ENCODE assay signal across 15 cellular contexts in genomic region chr2:158060160-158060861, GRCh38. TPM values are rescaled to one million over a fixed set of nuclear protein-coding genes. Genes with fewer than 3 reads are reported as not detected.
DNase-seq lines count a peak whose midpoint lies in the region; TF ChIP-seq lines count a peak whose summit lies in the region.
"Had no signal": no experiment of that assay in that cellular context is flagged by ENCODE, and none has a peak within 500 bp of the region (broad histone marks: within the 10 kb centered on the region; RNA-seq: fewer than 3 reads in every experiment).

No MANE protein-coding gene starts in this region.

- H3K36me3 Mint-ChIP-seq in osteocyte (ENCODE audit: unreplicated experiment): no peaks in the 10 kb centered on the region
- H3K36me3 Mint-ChIP-seq: CD4-positive, CD25-positive, alpha-beta regulatory T cell; CD8-positive, alpha-beta memory T cell had no signal

- H3K4me1 Mint-ChIP-seq in osteocyte (ENCODE audit: unreplicated experiment): peaks cover 13% of the 10 kb centered on the region
- H3K4me1 Mint-ChIP-seq: CD4-positive, CD25-positive, alpha-beta regulatory T cell; CD8-positive, alpha-beta memory T cell; H9 had no signal

- peak overlapping the region in 4 of 5 donors; percentile 13 to 64 (median 46) for H3K27ac ChIP-seq in adrenal gland
- peak overlapping the region; percentile 74 for H3K27ac ChIP-seq in hepatocyte

- H3K9me3 ChIP-seq in adrenal gland (replicated peaks in 1 of 3) (no peaks in the 10 kb centered on the region), hepatocyte (ENCODE audit: low read depth) (no peaks in the 10 kb centered on the region)
- H3K9me3 ChIP-seq: BE2C, Caco-2 had no signal

- H3K27ac Mint-ChIP-seq in osteocyte (ENCODE audit: unreplicated experiment): peak overlapping the region; percentile 21
- H3K27ac Mint-ChIP-seq: CD4-positive, CD25-positive, alpha-beta regulatory T cell; CD8-positive, alpha-beta memory T cell; H9 had no signal

- no peak overlapping the region for H3K4me2 ChIP-seq in hepatocyte

- H3K4me3 ChIP-seq in adrenal gland (no peak overlapping the region), hepatocyte (no peak overlapping the region)

- no peaks in the 10 kb centered on the region for H3K9me2 ChIP-seq in hepatocyte (replicated peaks; ENCODE audit: insufficient read depth)

- 65 to 92% (median 73%) methylated on average over 2 of the region's 2 CpGs for WGBS in adrenal gland, 4 donors
- WGBS in hepatocyte (ENCODE audit: low lambda C conversion rate, missing lambda C conversion rate): 84% methylated on average over 2 of the region's 2 CpGs

- no peaks in the 10 kb centered on the region for H3K79me2 ChIP-seq in hepatocyte

- no peak overlapping the region for H2AFZ ChIP-seq in hepatocyte

- DNase-seq in HT1080 (ENCODE audit: low read depth) (peak; percentile 76), adrenal gland (no peak), hepatocyte (ENCODE audit: low spot score) (no peak), osteocyte (ENCODE audit: extremely low spot score, unreplicated experiment) (no peak), T-helper 2 cell (no peak), NCI-H1105 (lab: John Stamatoyannopoulos, UW) (no peak), COLO668 (lab: John Stamatoyannopoulos, UW; ENCODE audit: unreplicated experiment) (no peak)
- DNase-seq: ACHN; BE2C; C1 segment of cervical spinal cord; Caco-2; CD4-positive, CD25-positive, alpha-beta regulatory T cell; CD8-positive, alpha-beta memory T cell; H9 had no signal

- H3K27me3 ChIP-seq in adrenal gland (no peaks in the 10 kb centered on the region), hepatocyte (no peaks in the 10 kb centered on the region)
- H3K27me3 ChIP-seq: BE2C had no signal

- no peak for TF ChIP-seq CTCF in adrenal gland (IDR thresholded peaks at IDR 0.05)
- TF ChIP-seq CTCF in hepatocyte (IDR thresholded peaks at IDR 0.05; ENCODE audit: poor library complexity): no peak
- TF ChIP-seq CTCF in osteocyte (IDR thresholded peaks at IDR 0.05): no peak

- peaks cover 3% of the 10 kb centered on the region for H3K9me3 Mint-ChIP-seq in osteocyte (ENCODE audit: unreplicated experiment)
- H3K9me3 Mint-ChIP-seq: CD8-positive, alpha-beta memory T cell; H9 had no signal

- H3K4me1 ChIP-seq in adrenal gland (replicated peaks in 1 of 2) (peaks cover 7 to 10% of the 10 kb centered on the region in 2 donors), hepatocyte (ENCODE audit: insufficient read depth) (peaks cover 5% of the 10 kb centered on the region)
- H3K4me1 ChIP-seq: BE2C had no signal

- no peak overlapping the region for H3K4me3 Mint-ChIP-seq in osteocyte (ENCODE audit: unreplicated experiment)
- H3K4me3 Mint-ChIP-seq: CD4-positive, CD25-positive, alpha-beta regulatory T cell; CD8-positive, alpha-beta memory T cell; H9 had no signal

- intact Hi-C loops in adrenal gland (cut with DNase I): no loop called here

- H4K20me1 ChIP-seq in hepatocyte (ENCODE audit: insufficient read depth, poor library complexity, severe bottlenecking): no peaks in the 10 kb centered on the region

- H3K36me3 ChIP-seq in adrenal gland (replicated peaks in 1 of 2) (no peaks in the 10 kb centered on the region), hepatocyte (replicated peaks; ENCODE audit: insufficient read depth, low read depth) (no peaks in the 10 kb centered on the region)
- H3K36me3 ChIP-seq: BE2C had no signal

- TF ChIP-seq POLR2A in adrenal gland (IDR thresholded peaks at IDR 0.05): no peak

- no peaks in the 10 kb centered on the region for H3K27me3 Mint-ChIP-seq in osteocyte (ENCODE audit: unreplicated experiment)
- H3K27me3 Mint-ChIP-seq: CD4-positive, CD25-positive, alpha-beta regulatory T cell had no signal

RNA-seq across cellular contexts. Expression of gene UPP2, which starts 41.4 kb away (rescaled TPM):
- total RNA-seq in HT1080 (2014; rRNA removed; shearing (Covaris generic)): not detected in 2 replicates
- not detected in 2 replicates for polyA plus RNA-seq in HT1080 (2015; cell fraction: cytosol; rRNA removed)
- polyA plus RNA-seq in HT1080 (2015; cell fraction: nucleus; rRNA removed): not detected in 2 replicates
- total RNA-seq in adrenal gland (under 1 TPM in 2 of 8 donors, not detected in 6; 0.14 to 0.18 TPM), hepatocyte (0.52 and 0.70 TPM in 2 replicates), osteocyte (not detected in 2 replicates)
- polyA plus RNA-seq in adrenal gland (under 1 TPM; 0.05 to 0.08 (median 0.07) TPM), hepatocyte (not detected in 2 replicates)
- total RNA-seq: Caco-2; CD4-positive, CD25-positive, alpha-beta regulatory T cell; CD8-positive, alpha-beta memory T cell; H1; H9 had no signal
- polyA plus RNA-seq: CD4-positive, CD25-positive, alpha-beta regulatory T cell; CD8-positive, alpha-beta memory T cell; H1 had no signal
